Comparison of ENCODE assay signal across 10 cellular contexts in the genomic region with DNA sequence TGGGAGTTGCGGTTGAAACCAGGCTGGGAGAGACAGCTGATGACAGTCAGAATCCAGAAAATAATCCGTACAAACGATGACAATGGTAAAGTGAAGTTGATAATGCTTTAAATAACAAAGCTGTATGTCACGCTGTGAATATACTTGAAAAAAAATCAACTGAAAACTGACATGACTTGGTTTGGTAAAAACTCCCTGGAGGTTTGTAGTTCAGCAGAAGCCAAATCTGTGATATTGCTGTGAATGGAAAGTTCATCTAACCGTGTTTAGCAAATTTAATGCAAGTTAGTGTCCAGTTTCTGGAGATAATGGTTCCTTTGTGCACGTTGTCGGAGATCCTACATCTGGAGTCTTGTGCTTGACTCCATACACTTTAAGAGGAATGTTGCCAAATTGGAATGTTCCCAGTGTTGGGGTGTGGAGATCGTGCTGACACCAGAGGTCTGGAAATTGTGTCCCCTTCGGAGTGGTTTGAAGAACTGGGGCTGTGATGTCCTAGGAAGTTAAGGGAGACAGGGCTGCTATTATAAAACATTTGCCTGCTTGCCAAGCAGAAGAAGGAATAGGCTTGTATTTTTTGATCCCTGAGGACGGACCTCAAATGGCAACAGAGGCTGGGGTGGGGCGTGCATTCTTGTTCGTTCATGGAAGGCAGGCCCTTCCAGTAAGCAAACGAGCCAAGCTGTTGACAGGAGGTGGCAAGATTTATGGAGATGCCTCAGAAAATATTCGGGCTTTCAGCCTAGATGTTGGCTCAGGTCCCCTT. TPM values are rescaled to one million over a fixed set of nuclear protein-coding genes. Genes with fewer than 3 reads are reported as not detected.
DNase-seq lines count a peak whose midpoint lies in the region; TF ChIP-seq lines count a peak whose summit lies in the region.
"Had no signal": no experiment of that assay in that cellular context is flagged by ENCODE, and none has a peak within 500 bp of the region (broad histone marks: within the 10 kb centered on the region; RNA-seq: fewer than 3 reads in every experiment).

No MANE protein-coding gene starts in this region.

- CTCF ChIA-PET in AG04450 (lab: Charles Lee), result interaction anchor here (1.5 kb wide), 2 partner anchors 80 to 120 kb away, joined by 4 to 8 read pairs; no protein-coding TSS in a partner anchor

- H3K9ac ChIP-seq in parathyroid adenoma, result no peak overlapping the region

- H3K27ac ChIP-seq in AG04450 (ENCODE audit: low read depth, low read length) (peak overlapping the region; percentile 23), parathyroid adenoma (peak overlapping the region; percentile 32)

- POLR2A ChIA-PET in AG04450 (lab: Yijun Ruan, JAX), result interaction anchor here (0.6 kb wide), 1 partner anchor 8 kb away, joined by 4 read pairs; no protein-coding TSS in a partner anchor

- no peak overlapping the region for H2AFZ ChIP-seq in parathyroid adenoma

- DNase-seq in AG04450 (ENCODE audit: low read depth, low spot score) (no peak), SHP77 treated with DMSO at 0.1 percent for 48 hours (lab: John Stamatoyannopoulos, UW) (peak; percentile 63), foreskin melanocyte (peak; percentile 95), CD1c-positive myeloid dendritic cell (ENCODE audit: extremely low spot score) (no peak), BE2C (no peak), NCI-H1436 (lab: John Stamatoyannopoulos, UW) (no peak)
- no peak for DNase-seq in activated naive CD4-positive, alpha-beta T cell treated with anti-CD3 and anti-CD28 coated beads, Interleukin-2, amount 50 U/mL, for 16 hours
- DNase-seq: activated T-cell treated with anti-CD3 and anti-CD28 coated beads for 4 hours; CD4-positive, CD25-positive, alpha-beta regulatory T cell had no signal

- H3K4me3 ChIP-seq in AG04450 (ENCODE audit: low read depth, low read length) (peak overlapping the region; percentile 31), parathyroid adenoma (ENCODE audit: low read depth, low read length) (no peak overlapping the region), BE2C (ENCODE audit: low read depth, low read length) (no peak overlapping the region)

- H3K36me3 ChIP-seq in parathyroid adenoma (ENCODE audit: control insufficient read depth, insufficient read depth, low read length), result no peaks in the 10 kb centered on the region
- no peaks in the 10 kb centered on the region for H3K36me3 ChIP-seq in BE2C

- no peak overlapping the region for H3K4me2 ChIP-seq in parathyroid adenoma (ENCODE audit: low read length)

- H3K4me1 ChIP-seq in parathyroid adenoma (peaks cover 7% of the 10 kb centered on the region), BE2C (peaks cover 8% of the 10 kb centered on the region)

- TF ChIP-seq CTCF in AG04450 (IDR thresholded peaks at IDR 0.05; ENCODE audit: low read depth, low read length) (no peak), parathyroid adenoma (IDR thresholded peaks at IDR 0.05) (no peak), BE2C (IDR thresholded peaks at IDR 0.05; ENCODE audit: low read depth, low read length) (no peak)

- H3K27me3 ChIP-seq in AG04450 (ENCODE audit: control insufficient read depth, insufficient read depth, low read length), result no peaks in the 10 kb centered on the region
- H3K27me3 ChIP-seq in parathyroid adenoma (ENCODE audit: control insufficient read depth, insufficient read depth, low read length), result no peaks in the 10 kb centered on the region
- H3K27me3 ChIP-seq in BE2C, result no peaks in the 10 kb centered on the region

- H3K79me2 ChIP-seq in parathyroid adenoma, result peaks cover 5% of the 10 kb centered on the region

- H3K9me3 ChIP-seq in AG04450 (ENCODE audit: control insufficient read depth, insufficient read depth, low read length), result no peaks in the 10 kb centered on the region
- H3K9me3 ChIP-seq in parathyroid adenoma (ENCODE audit: control insufficient read depth, low read length), result no peaks in the 10 kb centered on the region
- no peaks in the 10 kb centered on the region for H3K9me3 ChIP-seq in BE2C

RNA-seq across cellular contexts. Expression of a gene that starts 30.6 kb away (rescaled TPM):
- 42.5 and 58.3 TPM in 2 replicates for polyA plus RNA-seq in AG04450 (2011; rRNA removed)
- polyA minus RNA-seq in AG04450 (2011; rRNA and poly(A)+ RNA removed), result 70.1 and 79.6 TPM in 2 replicates
- polyA plus RNA-seq in BE2C (2012; ENCODE audit: insufficient read depth, insufficient read length, low read depth), result 18.4 TPM

Comparison
In these comparisons a context has a peak if more than half of its experiments do, and no peak if none do; other contexts are left out.
1. DNase-seq: peak in SHP77 treated with DMSO at 0.1 percent for 48 hours (single experiment) and foreskin melanocyte (single experiment); none in AG04450 (single experiment), CD1c-positive myeloid dendritic cell (single experiment), BE2C (single experiment), activated naive CD4-positive, alpha-beta T cell treated with anti-CD3 and anti-CD28 coated beads, Interleukin-2, amount 50 U/mL, for 16 hours (single experiment) and NCI-H1436 (single experiment).